In the genomic region with DNA sequence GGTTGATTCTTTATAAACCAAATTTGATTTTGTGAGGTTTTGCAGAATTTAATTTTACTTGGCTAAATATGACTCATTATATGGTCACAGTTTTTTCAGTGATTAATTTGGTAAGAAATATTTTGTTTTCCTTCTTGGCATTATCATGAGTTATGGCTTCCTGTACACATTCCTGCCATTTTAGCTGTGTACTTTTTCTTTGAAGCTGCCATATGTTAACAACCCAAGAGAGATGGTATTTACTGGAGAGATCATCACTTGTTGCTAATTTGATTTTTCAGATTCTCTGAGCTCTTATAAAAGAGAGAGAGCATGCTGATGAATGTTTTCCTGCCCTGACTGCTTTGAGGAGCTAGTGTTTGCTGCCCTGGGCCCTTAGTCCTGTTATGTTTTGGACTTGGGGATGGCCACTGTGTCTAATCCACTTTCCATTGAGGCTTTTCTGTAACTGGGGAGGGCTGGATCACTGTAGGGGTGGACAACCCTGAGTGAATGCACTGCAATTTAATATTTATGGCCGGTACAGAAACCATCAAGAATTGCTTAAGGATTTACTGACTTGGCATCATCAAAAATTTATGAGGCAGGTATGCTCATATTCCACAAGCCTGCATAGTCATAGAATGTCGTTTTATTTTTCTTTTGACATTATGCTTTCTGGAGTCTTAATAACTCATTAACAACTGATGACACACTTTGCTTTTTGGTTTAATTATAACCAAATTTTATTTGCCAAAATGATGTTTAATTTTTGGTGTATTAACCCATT, we compare ENCODE assay signal across 1 cellular context.
TF ChIP-seq lines count a peak whose summit lies in the region.

No MANE protein-coding gene starts in this region.

TF ChIP-seq in IMR-90, 13 proteins besides CTCF, POLR2A, EP300 and RAD21 (continued from another document):
- 0 out of 2 replicates have a peak, but pooled peaks have one; percentile 50 for TF ChIP-seq RFX5 (IDR thresholded peaks at IDR 0.05; ENCODE audit: low read depth, low read length)
